1 cellular context compared by ENCODE assay signal in genomic region chr17:7261377-7262191, GRCh38.
TF ChIP-seq lines count a peak whose summit lies in the region.

No MANE protein-coding gene starts in this region.

TF ChIP-seq in HepG2, 621 proteins besides CTCF, POLR2A, EP300 and RAD21:
- TF ChIP-seq HNRNPK (IDR thresholded peaks at IDR 0.05; ENCODE audit: low read depth, low read length, poor library complexity, severe bottlenecking) (peak; percentile 17), ZNF709 (CRISPR knock-in tag; IDR thresholded peaks at IDR 0.05) (no peak), AGO2 (optimal IDR thresholded peaks at IDR 0.05; ENCODE audit: low read depth, low read length) (peak; percentile 7), AGO1 (IDR thresholded peaks at IDR 0.05; ENCODE audit: low read depth, low read length, poor library complexity, severe bottlenecking) (peak; percentile 54), RBFOX2 (IDR thresholded peaks at IDR 0.05; ENCODE audit: low read depth, low read length) (peak; percentile 39; the same call in 1 of the 2 replicates), TFDP1 (CRISPR knock-in tag; IDR thresholded peaks at IDR 0.05; ENCODE audit: borderline replicate concordance) (no peak), MZF1 (CRISPR knock-in tag; IDR thresholded peaks at IDR 0.05; ENCODE audit: borderline replicate concordance) (no peak)
